Comparison of ENCODE assay signal across 6 cellular contexts in genomic region chr19:10568444-10568825, GRCh38. TPM values are rescaled to one million over a fixed set of nuclear protein-coding genes. Genes with fewer than 3 reads are reported as not detected.
DNase-seq lines count a peak whose midpoint lies in the region; ATAC-seq and TF ChIP-seq lines count a peak whose summit lies in the region.

No MANE protein-coding gene starts in this region.

- TF ChIP-seq CTCF in AG04449 (IDR thresholded peaks at IDR 0.05; ENCODE audit: insufficient read depth, low read length, missing control alignments) (peak; percentile 1), WI38 (IDR thresholded peaks at IDR 0.05; ENCODE audit: low read depth, low read length) (no peak), stomach (IDR thresholded peaks at IDR 0.05) (no peak)

- H3K27me3 ChIP-seq in H7 (ENCODE audit: control insufficient read depth, insufficient read depth, low read length) (no peaks in the 10 kb centered on the region; the same call in 1 of the 2 replicates), right cardiac atrium (ENCODE audit: control insufficient read depth, insufficient read depth) (no peaks in the 10 kb centered on the region), stomach (no peaks in the 10 kb centered on the region)

- no peak for TF ChIP-seq POLR2A in stomach (IDR thresholded peaks at IDR 0.05)

- H3K4me3 ChIP-seq in AG04449 (ENCODE audit: low read depth, low read length) (peak overlapping the region; percentile 72), H7 (ENCODE audit: insufficient read depth, low read depth, low read length) (peak overlapping the region; percentile 53), WI38 (ENCODE audit: low read depth, low read length) (peak overlapping the region; percentile 78), right cardiac atrium (ENCODE audit: low read length) (peak overlapping the region; percentile 74), stomach (peak overlapping the region; percentile 83 to 97 (median 90))

- H3K27ac ChIP-seq in right cardiac atrium (ENCODE audit: low read length) (peak overlapping the region; percentile 46), stomach (peak overlapping the region; percentile 85 to 94 (median 91))

- POLR2A ChIA-PET in AG04449 (lab: Yijun Ruan, JAX) = no interaction called here

- WGBS in right cardiac atrium = under 1% methylated on average over 49 of the region's 49 CpGs
- 0 to 1% (median 1%) methylated on average over 19 to 49 of the region's 49 CpGs; no CpG with 5 or more reads in 1 of the 5 donors for WGBS in stomach, 5 donors

- DNase-seq in AG04449 (ENCODE audit: low read depth, low spot score) (no peak), H7 (no peak), right cardiac atrium (peak in 1 of 3 donors; percentile 42), stomach (peak; percentile 50)

- CTCF ChIA-PET in AG04449 (lab: Yijun Ruan, JAX) = interaction anchor here (0.5 to 19.6 kb wide), 9 partner anchors 13 to 206 kb away, joined by 3 to 644 read pairs (median 7); no protein-coding TSS in a partner anchor

- H3K36me3 ChIP-seq in H7 (replicated peaks; ENCODE audit: control insufficient read depth, insufficient read depth, low read length) = no peaks in the 10 kb centered on the region
- no peaks in the 10 kb centered on the region for H3K36me3 ChIP-seq in stomach

- no peak for ATAC-seq in right cardiac atrium
- no peak for ATAC-seq in HG02938 (IDR thresholded peaks at IDR 0.05; ENCODE audit: unreplicated experiment)

- H3K9me3 ChIP-seq in right cardiac atrium (ENCODE audit: control insufficient read depth, low read length) (no peaks in the 10 kb centered on the region), stomach (no peaks in the 10 kb centered on the region)

- intact Hi-C loops in right cardiac atrium (cut with DNase I) (loop anchor here in 1 of 4 donors (10.0 kb wide), 1 partner anchor 64 kb away; the partner anchor contains the start of gene KEAP1), stomach (cut with DNase I; ENCODE audit: low total_unique reads) (no loop called here)

- no peak for TF ChIP-seq EP300 in stomach (IDR thresholded peaks at IDR 0.05)

- H3K4me1 ChIP-seq in right cardiac atrium (ENCODE audit: control insufficient read depth, insufficient read depth, low read length) = no peaks in the 10 kb centered on the region
- H3K4me1 ChIP-seq in stomach = peaks cover 37 to 57% (median 50%) of the 10 kb centered on the region in 4 donors

RNA-seq across cellular contexts. Expression of gene CDKN2D, which starts 0.3 kb away (rescaled TPM):
- total RNA-seq in H7 (2014; rRNA removed; shearing (Covaris generic)) = 4.7 and 5.6 TPM in 2 replicates
- total RNA-seq in right cardiac atrium (1 to 10 TPM; 6.1 to 7.6 (median 7.0) TPM), stomach (1 to 10 TPM in 3 of 5 donors, not detected in 2; 4.1 to 8.8 (median 5.5) TPM)
- polyA plus RNA-seq in right cardiac atrium (9.4 TPM), stomach (10 to 100 TPM in 1 of 3 donors, 1 to 10 TPM in 2; 8.1 to 11.8 (median 9.3) TPM)

RNA-seq across cellular contexts. Expression of gene KRI1, which starts 2.6 kb away (rescaled TPM):
- total RNA-seq in H7 (2014; rRNA removed; shearing (Covaris generic)) = 19.3 and 21.6 TPM in 2 replicates
- 10 to 100 TPM; 10.5 to 13.0 (median 12.1) TPM for total RNA-seq in right cardiac atrium
- polyA plus RNA-seq in right cardiac atrium = 9.3 TPM
- 100 to 1,000 TPM in 1 of 5 donors, 10 to 100 TPM in 3, 1 to 10 TPM in 1; 4.2 to 116 (median 18.7) TPM for total RNA-seq in stomach
- 10 to 100 TPM; 11.8 to 35.1 (median 12.5) TPM for polyA plus RNA-seq in stomach

RNA-seq across cellular contexts. Expression of gene AP1M2, which starts 18.7 kb away (rescaled TPM):
- 16.4 and 23.7 TPM in 2 replicates for total RNA-seq in H7 (2014; rRNA removed; shearing (Covaris generic))
- total RNA-seq in right cardiac atrium (not detected), stomach (100 to 1,000 TPM in 1 of 5 donors, 10 to 100 TPM in 4; 11.7 to 687 (median 61.0) TPM)
- polyA plus RNA-seq in right cardiac atrium (0.09 TPM), stomach (100 to 1,000 TPM in 2 of 3 donors, 10 to 100 TPM in 1; 74.6 to 116 (median 112) TPM)

RNA-seq across cellular contexts. Expression of gene ATG4D, which starts 24.7 kb away (rescaled TPM):
- 95.6 and 105 TPM in 2 replicates for total RNA-seq in H7 (2014; rRNA removed; shearing (Covaris generic))
- total RNA-seq in right cardiac atrium (10 to 100 TPM; 45.1 to 54.0 (median 48.9) TPM), stomach (100 to 1,000 TPM in 1 of 5 donors, 10 to 100 TPM in 3, 1 to 10 TPM in 1; 2.3 to 336 (median 26.2) TPM)
- polyA plus RNA-seq in right cardiac atrium (48.0 TPM), stomach (10 to 100 TPM; 26.3 to 48.9 (median 27.2) TPM)

RNA-seq across cellular contexts. Expression of gene S1PR5, which starts 51.2 kb away (rescaled TPM):
- total RNA-seq in H7 (2014; rRNA removed; shearing (Covaris generic)) = 14.7 and 16.1 TPM in 2 replicates
- total RNA-seq in right cardiac atrium (under 1 TPM in 3 of 4 donors, not detected in 1; 0.15 to 0.31 (median 0.19) TPM), stomach (under 1 TPM in 1 of 5 donors, not detected in 4; 0.73 TPM)
- polyA plus RNA-seq in right cardiac atrium (0.16 TPM), stomach (10 to 100 TPM in 1 of 3 donors, under 1 TPM in 1, not detected in 1; 0.19 to 13.3 TPM)

Comparison
In these comparisons a context has a peak if more than half of its experiments do, and no peak if none do; other contexts are left out.
1. RNA of gene AP1M2, which starts 18.7 kb away (total RNA-seq): 11.7 to 687 TPM in stomach and 16.4 to 23.7 TPM in H7; not detected in right cardiac atrium; every median in the first group is over 10 times any median in the second.
2. Peak in every context shown above with its lines, with median percentiles within 50 percentile points of each other: H3K4me3 ChIP-seq.